Comparison of ENCODE assay signal across 24 cellular contexts in genomic region chr1:232966663-232967062, GRCh38. TPM values are rescaled to one million over a fixed set of nuclear protein-coding genes. Genes with fewer than 3 reads are reported as not detected.
DNase-seq lines count a peak whose midpoint lies in the region; ATAC-seq and TF ChIP-seq lines count a peak whose summit lies in the region.
"Had no signal": no experiment of that assay in that cellular context is flagged by ENCODE, and none has a peak within 500 bp of the region (broad histone marks: within the 10 kb centered on the region; RNA-seq: fewer than 3 reads in every experiment).

No MANE protein-coding gene starts in this region.

- ATAC-seq in left ventricle myocardium superior (peak; percentile 32), Right ventricle myocardium inferior (no peak)
- no peak for ATAC-seq in activated CD4-positive, CD25-positive, alpha-beta regulatory T cell treated with anti-CD3 and anti-CD28 coated beads, Interleukin-2, amount 50 U/mL, for 24 hours
- ATAC-seq: left lobe of liver had no signal

- H3K36me3 ChIP-seq in duodenal mucosa (ENCODE audit: control insufficient read depth in 1 of 2, insufficient read depth in 2 of 2, low read length in 2 of 2), result peaks cover 22 to 33% of the 10 kb centered on the region in 2 donors
- peaks cover 14% of the 10 kb centered on the region for H3K36me3 ChIP-seq in endodermal cell (ENCODE audit: control insufficient read depth, insufficient read depth, low read length)
- H3K36me3 ChIP-seq: uterus had no signal

- no peak overlapping the region for H3K27ac ChIP-seq in duodenal mucosa (ENCODE audit: low read depth, low read length)
- H3K27ac ChIP-seq in endodermal cell (ENCODE audit: low read depth, low read length), result no peak overlapping the region
- H3K27ac ChIP-seq: dorsolateral prefrontal cortex, KMS-11, parathyroid adenoma, uterus had no signal

- H3K4me1 Mint-ChIP-seq in endodermal cell, result peaks cover 4% of the 10 kb centered on the region

- no peak for DNase-seq in left ventricle myocardium superior
- no peak for DNase-seq in Right ventricle myocardium inferior (ENCODE audit: missing footprints)
- DNase-seq in mucosa of gallbladder (ENCODE audit: low spot score), result peak; percentile 54
- no peak for DNase-seq in endodermal cell
- no peak for DNase-seq in superior temporal gyrus (ENCODE audit: extremely low spot score)
- DNase-seq in effector CD8-positive, alpha-beta T cell (lab: John Stamatoyannopoulos, UW), result no peak
- DNase-seq: ACHN; activated CD8-positive, alpha-beta memory T cell treated with anti-CD3 and anti-CD28 coated beads, Interleukin-2, amount 50 U/mL, for 48 hours; activated effector memory CD4-positive, alpha-beta T cell treated with Interleukin-2 at 50 U/mL for 16 hours; DMS79 treated with DMSO at 0.1 percent for 48 hours; dorsolateral prefrontal cortex; naive B cell; NCI-H1092; NCI-H2029; NCI-H510A; stimulated activated CD4-positive, alpha-beta T cell treated with anti-CD3 and anti-CD28 coated beads, Interleukin-1b, Interleukin-23, amount 100 ng/mL, for 48 hours; stimulated activated naive CD4-positive, alpha-beta T cell treated with Interleukin-2 at 50 U/mL for 16 hours; uterus had no signal

- H3K27me3 ChIP-seq in duodenal mucosa (ENCODE audit: control insufficient read depth in 1 of 2, insufficient read depth in 2 of 2, low read length in 2 of 2) (no peaks in the 10 kb centered on the region), endodermal cell (ENCODE audit: control insufficient read depth, insufficient read depth, low read length, poor library complexity, severe bottlenecking) (no peaks in the 10 kb centered on the region)
- H3K27me3 ChIP-seq: dorsolateral prefrontal cortex, esophagus muscularis mucosa, uterus had no signal

- H3K4me1 ChIP-seq in duodenal mucosa (ENCODE audit: control insufficient read depth in 1 of 2, insufficient read depth in 2 of 2, low read length in 2 of 2) (peaks cover 2 to 5% of the 10 kb centered on the region in 2 donors), endodermal cell (ENCODE audit: control insufficient read depth, insufficient read depth, low read length) (no peaks in the 10 kb centered on the region)
- H3K4me1 ChIP-seq: parathyroid adenoma, uterus had no signal

- H3K27me3 Mint-ChIP-seq in endodermal cell (ENCODE audit: insufficient read depth), result no peaks in the 10 kb centered on the region
- H3K27me3 Mint-ChIP-seq: naive B cell had no signal

- H3K9me3 Mint-ChIP-seq in endodermal cell, result no peaks in the 10 kb centered on the region

- intact Hi-C loops in left ventricle myocardium superior (cut with micrococcal nuclease) (no loop called here), Right ventricle myocardium inferior (cut with DNase I) (no loop called here)

- H3K4me3 ChIP-seq in duodenal mucosa (ENCODE audit: low read depth in 1 of 2, low read length in 2 of 2) (peak overlapping the region; percentile 0 to 49), endodermal cell (ENCODE audit: low read length) (no peak overlapping the region)
- H3K4me3 ChIP-seq: dorsolateral prefrontal cortex, esophagus muscularis mucosa, uterus had no signal

- 94% methylated on average over 2 of the region's 4 CpGs; no CpG with 5 or more reads in 1 of the 2 experiments for WGBS in endodermal cell (ENCODE audit: insufficient coverage in 1 of 2, insufficient read length in 1 of 2), 2 experiments

- no peaks in the 10 kb centered on the region for H3K9me3 ChIP-seq in duodenal mucosa (ENCODE audit: control insufficient read depth in 1 of 2, low read length in 2 of 2)
- no peaks in the 10 kb centered on the region for H3K9me3 ChIP-seq in endodermal cell (ENCODE audit: control insufficient read depth, low read length)
- H3K9me3 ChIP-seq: esophagus muscularis mucosa, uterus had no signal

- no peak for TF ChIP-seq CTCF in endodermal cell (conservative IDR thresholded peaks at IDR 0.05)

- H3K36me3 Mint-ChIP-seq in endodermal cell (ENCODE audit: low read depth), result peaks cover 26% of the 10 kb centered on the region

- no peak overlapping the region for H3K27ac Mint-ChIP-seq in endodermal cell

- H3K9ac ChIP-seq in duodenal mucosa (ENCODE audit: low read depth in 1 of 2, low read length in 2 of 2), result no peak overlapping the region
- H3K9ac ChIP-seq in endodermal cell (ENCODE audit: extremely low read depth, low read length, poor library complexity, severe bottlenecking), result no peak overlapping the region
- H3K9ac ChIP-seq: KMS-11, parathyroid adenoma had no signal

- H3K4me3 Mint-ChIP-seq in endodermal cell, result no peak overlapping the region

RNA-seq across cellular contexts. Expression of gene NTPCR, which starts 16.3 kb away (rescaled TPM):
- total RNA-seq in left ventricle myocardium superior, result 52.2 TPM
- total RNA-seq in Right ventricle myocardium inferior, result 53.2 TPM
- total RNA-seq in mucosa of gallbladder, result 53.5 TPM
- 10 to 100 TPM; 30.9 to 43.3 TPM for total RNA-seq in endodermal cell
- 95.2 TPM for polyA plus RNA-seq in endodermal cell (2013, experiment 1 of 2)
- polyA plus RNA-seq in endodermal cell (2013, experiment 2 of 2), result 86.8 TPM
